8 cellular contexts compared by ENCODE assay signal in genomic region chr15:83067638-83067962, GRCh38. TPM values are rescaled to one million over a fixed set of nuclear protein-coding genes. Genes with fewer than 3 reads are reported as not detected.
DNase-seq lines count a peak whose midpoint lies in the region; ATAC-seq, FAIRE-seq and TF ChIP-seq lines count a peak whose summit lies in the region.

No MANE protein-coding gene starts in this region.

- H4K20me1 ChIP-seq in BLaER1: peaks cover 37% of the 10 kb centered on the region
- H4K20me1 ChIP-seq in neural progenitor cell (ENCODE audit: low read depth): peaks cover 39% of the 10 kb centered on the region

- H3K4me1 Mint-ChIP-seq in effector memory CD8-positive, alpha-beta T cell (ENCODE audit: low read depth in 2 of 2): peaks cover 9 to 20% of the 10 kb centered on the region in 2 donors
- H3K4me1 Mint-ChIP-seq in neural progenitor cell: peaks cover 23% of the 10 kb centered on the region

- no peak for TF ChIP-seq CTCF in neural progenitor cell (IDR thresholded peaks at IDR 0.05)

- peaks cover 4% of the 10 kb centered on the region for H3K36me3 Mint-ChIP-seq in effector memory CD8-positive, alpha-beta T cell (ENCODE audit: insufficient read depth)
- H3K36me3 Mint-ChIP-seq in neural progenitor cell: peaks cover 6% of the 10 kb centered on the region

- H3K4me1 ChIP-seq in BLaER1: peaks cover 44% of the 10 kb centered on the region
- peaks cover 5% of the 10 kb centered on the region for H3K4me1 ChIP-seq in NT2/D1 (ENCODE audit: insufficient read depth, insufficient read length)
- peaks cover 23% of the 10 kb centered on the region for H3K4me1 ChIP-seq in neural progenitor cell

- H3K27me3 ChIP-seq in BLaER1: no peaks in the 10 kb centered on the region
- no peaks in the 10 kb centered on the region for H3K27me3 ChIP-seq in NT2/D1 (ENCODE audit: insufficient read depth, insufficient read length)
- no peaks in the 10 kb centered on the region for H3K27me3 ChIP-seq in neural progenitor cell

- peaks cover 23% of the 10 kb centered on the region for H3F3A ChIP-seq in neural progenitor cell (ENCODE audit: low read depth)

- FAIRE-seq in GM12891 (lab: Jason Lieb, UNC): no peak

- H3K4me3 ChIP-seq in BLaER1 (peak overlapping the region; percentile 91), NT2/D1 (ENCODE audit: insufficient read length, low read depth) (peak overlapping the region; percentile 90), neural progenitor cell (peak overlapping the region; percentile 95)

- DNase-seq in NT2/D1 (ENCODE audit: low read depth, low spot score) (no peak), neural progenitor cell (ENCODE audit: low spot score) (no peak), left colon (no peak), GM12891 (ENCODE audit: insufficient read length, low spot score) (no peak), hippocampal formation (lab: John Stamatoyannopoulos, UW) (no peak)
- no peak for DNase-seq in effector memory CD8-positive, alpha-beta T cell

- ATAC-seq in effector memory CD8-positive, alpha-beta T cell (replicated peaks): no peak
- no peak for ATAC-seq in left colon
- ATAC-seq in HG02870 (IDR thresholded peaks at IDR 0.05; ENCODE audit: unreplicated experiment): no peak

- TF ChIP-seq POLR2A in GM12891 (IDR thresholded peaks at IDR 0.05; ENCODE audit: low read depth, low read length): no peak

- H3K79me2 ChIP-seq in neural progenitor cell (ENCODE audit: low read depth): peaks cover 40% of the 10 kb centered on the region

- H3K4me2 ChIP-seq in BLaER1 (peak overlapping the region; percentile 96), neural progenitor cell (peak overlapping the region; percentile 91)

- H3K9me3 ChIP-seq in BLaER1: peaks cover 12% of the 10 kb centered on the region; the same call in 1 of the 2 replicates
- peaks cover 8% of the 10 kb centered on the region; the same call in 1 of the 2 replicates for H3K9me3 ChIP-seq in NT2/D1 (ENCODE audit: insufficient read depth, low read length)
- H3K9me3 ChIP-seq in neural progenitor cell (ENCODE audit: low read depth): no peaks in the 10 kb centered on the region

- H3K9ac ChIP-seq in BLaER1: peak overlapping the region; percentile 97
- H3K9ac ChIP-seq in NT2/D1 (ENCODE audit: insufficient read length, low read depth): peak overlapping the region; percentile 95
- no peak overlapping the region for H3K9ac ChIP-seq in neural progenitor cell

- H3K27me3 Mint-ChIP-seq in effector memory CD8-positive, alpha-beta T cell: peaks cover 0 to 6% of the 10 kb centered on the region in 2 donors
- no peaks in the 10 kb centered on the region for H3K27me3 Mint-ChIP-seq in neural progenitor cell (ENCODE audit: insufficient read depth, low read depth)

- no peak overlapping the region for H3K4me3 Mint-ChIP-seq in effector memory CD8-positive, alpha-beta T cell
- peak overlapping the region; percentile 79 for H3K4me3 Mint-ChIP-seq in neural progenitor cell

- intact Hi-C loops in left colon (cut with DNase I, micrococcal nuclease): no loop called here

- H3K27ac ChIP-seq in BLaER1 (peak overlapping the region; percentile 97), neural progenitor cell (no peak overlapping the region)

- H3K36me3 ChIP-seq in BLaER1 (peaks cover 3% of the 10 kb centered on the region; the same call in 1 of the 2 replicates), NT2/D1 (ENCODE audit: insufficient read depth, insufficient read length, low read length) (peaks cover 23% of the 10 kb centered on the region), neural progenitor cell (no peaks in the 10 kb centered on the region)

- H3K9me3 Mint-ChIP-seq in effector memory CD8-positive, alpha-beta T cell: no peaks in the 10 kb centered on the region
- peaks cover 3% of the 10 kb centered on the region for H3K9me3 Mint-ChIP-seq in neural progenitor cell

- peak overlapping the region; percentile 86 to 87 for H3K27ac Mint-ChIP-seq in effector memory CD8-positive, alpha-beta T cell
- no peak overlapping the region for H3K27ac Mint-ChIP-seq in neural progenitor cell

- peak overlapping the region; percentile 89 for H2AFZ ChIP-seq in neural progenitor cell (replicated peaks)

TF ChIP-seq in GM12891, 5 proteins besides CTCF, POLR2A, EP300 and RAD21:
- TF ChIP-seq TAF1 (IDR thresholded peaks at IDR 0.05; ENCODE audit: low read depth, low read length) (no peak), POU2F2 (IDR thresholded peaks at IDR 0.05; ENCODE audit: low read depth, low read length) (no peak), PAX5 (IDR thresholded peaks at IDR 0.05; ENCODE audit: insufficient read depth, low read length, severe bottlenecking) (no peak), POLR2AphosphoS5 (IDR thresholded peaks at IDR 0.05; ENCODE audit: low read depth, low read length) (no peak), SPI1 (IDR thresholded peaks at IDR 0.05; ENCODE audit: low read depth, low read length) (no peak)

RNA-seq across cellular contexts. Expression of gene BTBD1, which starts 0.5 kb away (rescaled TPM):
- total RNA-seq in neural progenitor cell (ENCODE audit: low replicate concordance) (43.7 and 48.5 TPM in 2 replicates), left colon (10 to 100 TPM; 62.8 to 70.1 TPM)
- 37.2 TPM for polyA plus RNA-seq in GM12891 (2012; ENCODE audit: low read depth, missing spikeins)

RNA-seq across cellular contexts. Expression of gene TM6SF1, which starts 39.8 kb away (rescaled TPM):
- total RNA-seq in neural progenitor cell (ENCODE audit: low replicate concordance): not detected in 2 replicates
- 1 to 10 TPM in 1 of 2 donors, under 1 TPM in 1; 0.67 to 2.0 TPM for total RNA-seq in left colon
- polyA plus RNA-seq in GM12891 (2012; ENCODE audit: low read depth, missing spikeins): 0.99 TPM

RNA-seq across cellular contexts. Expression of gene C15orf40, which starts 56.2 kb away (rescaled TPM):
- total RNA-seq in neural progenitor cell (ENCODE audit: low replicate concordance): 8.1 and 12.2 TPM in 2 replicates
- 10 to 100 TPM; 22.4 to 22.7 TPM for total RNA-seq in left colon
- polyA plus RNA-seq in GM12891 (2012; ENCODE audit: low read depth, missing spikeins): 28.7 TPM
